In the genomic region with DNA sequence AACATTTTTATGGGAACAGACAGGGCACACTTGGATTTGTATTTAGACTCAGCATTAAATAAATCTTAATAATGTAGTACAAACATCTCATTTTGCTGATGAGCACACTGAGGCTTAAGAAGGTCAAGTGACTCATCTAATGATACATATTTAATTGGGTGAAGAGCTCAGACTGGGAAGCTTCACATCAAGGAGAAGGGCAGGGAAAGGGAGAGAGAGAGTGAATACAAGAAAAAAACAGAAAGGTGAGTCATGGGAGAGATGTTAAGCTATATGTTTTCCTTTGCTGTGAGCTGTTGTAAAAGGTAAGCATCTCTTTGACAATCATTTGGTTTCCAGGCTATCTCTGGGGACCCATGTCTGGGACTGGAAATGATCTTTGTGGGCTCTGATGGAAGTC, we compare ENCODE assay signal across 26 cellular contexts.
DNase-seq lines count a peak whose midpoint lies in the region; ATAC-seq and TF ChIP-seq lines count a peak whose summit lies in the region.
"Had no signal": no experiment of that assay in that cellular context is flagged by ENCODE, and none has a peak within 500 bp of the region (broad histone marks: within the 10 kb centered on the region; RNA-seq: fewer than 3 reads in every experiment).

No MANE protein-coding gene starts in this region.

- no peak for TF ChIP-seq CTCF in RWPE2 (IDR thresholded peaks at IDR 0.05; ENCODE audit: poor library complexity, severe bottlenecking)
- no peak for TF ChIP-seq CTCF in fibroblast of the aortic adventitia (IDR thresholded peaks at IDR 0.05; ENCODE audit: insufficient read depth, low read length)
- no peak for TF ChIP-seq CTCF in uterus (IDR thresholded peaks at IDR 0.05)

- peak; percentile 53; the same call in 2 of the 3 replicates for ATAC-seq in RWPE2 (ENCODE audit: low read depth)
- no peak for ATAC-seq in HG02678 (IDR thresholded peaks at IDR 0.05; ENCODE audit: unreplicated experiment)
- ATAC-seq: activated CD8-positive, alpha-beta T cell treated with anti-CD3 and anti-CD28 coated beads for 36 hours; effector memory CD8-positive, alpha-beta T cell; sciatic nerve; stimulated activated effector memory CD8-positive, alpha-beta T cell treated with anti-CD3 and anti-CD28 coated beads, Interleukin-12 subunit alpha, Interleukin-12 subunit beta, amount 100 ng/mL, for 72 hours; upper lobe of right lung had no signal

- intact Hi-C loops in uterus (cut with DNase I; ENCODE audit: low total_unique reads) = no loop called here

- H3K9me3 ChIP-seq in RWPE2 (ENCODE audit: severe bottlenecking) = no peaks in the 10 kb centered on the region
- no peaks in the 10 kb centered on the region for H3K9me3 ChIP-seq in uterus
- H3K9me3 ChIP-seq: esophagus squamous epithelium, suprapubic skin, upper lobe of right lung had no signal

- H3K4me3 ChIP-seq in RWPE2 (ENCODE audit: severe bottlenecking) (no peak overlapping the region), fibroblast of the aortic adventitia (ENCODE audit: low read depth, low read length) (no peak overlapping the region), uterus (no peak overlapping the region)
- H3K4me3 ChIP-seq: coronary artery, esophagus squamous epithelium, SK-N-MC, suprapubic skin, upper lobe of right lung had no signal

- H3K36me3 ChIP-seq in RWPE2 (ENCODE audit: low read depth) (no peaks in the 10 kb centered on the region), uterus (no peaks in the 10 kb centered on the region)
- H3K36me3 ChIP-seq: esophagus squamous epithelium, suprapubic skin, upper lobe of right lung had no signal

- H3K4me1 ChIP-seq in RWPE2 (ENCODE audit: insufficient read depth, poor library complexity, severe bottlenecking) = no peaks in the 10 kb centered on the region
- H3K4me1 ChIP-seq in uterus = no peaks in the 10 kb centered on the region
- H3K4me1 ChIP-seq: esophagus squamous epithelium, parathyroid adenoma, suprapubic skin had no signal

- no peak for TF ChIP-seq POLR2A in uterus (IDR thresholded peaks at IDR 0.05)

- H3K27ac ChIP-seq in RWPE2 (ENCODE audit: poor library complexity, severe bottlenecking) (no peak overlapping the region), uterus (peak overlapping the region; percentile 33 to 42)
- H3K27ac ChIP-seq: coronary artery, esophagus squamous epithelium, parathyroid adenoma, SK-N-MC, suprapubic skin, upper lobe of right lung had no signal

- DNase-seq in EL (peak; percentile 8), RWPE2 (ENCODE audit: low spot score) (no peak), fibroblast of the aortic adventitia (ENCODE audit: low read depth) (peak; percentile 19), uterus (no peak), NCI-H2107 treated with DMSO at 0.1 percent for 48 hours (lab: John Stamatoyannopoulos, UW; ENCODE audit: unreplicated experiment) (no peak), nucleus accumbens (lab: John Stamatoyannopoulos, UW) (no peak)
- DNase-seq: activated CD8-positive, alpha-beta T cell treated with anti-CD3 and anti-CD28 coated beads for 36 hours; anterior cingulate cortex; CD4-positive, alpha-beta T cell; effector memory CD8-positive, alpha-beta T cell; esophagus squamous epithelium; H9; NCI-H1105; NCI-H2029; NCI-H345; NCI-H774; stimulated activated CD4-positive, alpha-beta T cell treated with anti-CD3 and anti-CD28 coated beads, Interleukin-4, amount 100 ng/mL, for 24 hours; T-helper 2 cell; upper lobe of right lung had no signal

- H3K27me3 ChIP-seq in RWPE2 (ENCODE audit: insufficient read depth, poor library complexity, severe bottlenecking) = no peaks in the 10 kb centered on the region
- no peaks in the 10 kb centered on the region for H3K27me3 ChIP-seq in uterus
- H3K27me3 ChIP-seq: esophagus squamous epithelium, suprapubic skin, upper lobe of right lung had no signal

Comparison
In these comparisons a context has a peak if more than half of its experiments do, and no peak if none do; other contexts are left out.
1. DNase-seq: peak in EL (single experiment) and fibroblast of the aortic adventitia (single experiment); none in RWPE2 (single experiment), uterus (0 of 2), NCI-H2107 treated with DMSO at 0.1 percent for 48 hours (single experiment) and nucleus accumbens (0 of 56).